1 cellular context compared by ENCODE assay signal in the genomic region with DNA sequence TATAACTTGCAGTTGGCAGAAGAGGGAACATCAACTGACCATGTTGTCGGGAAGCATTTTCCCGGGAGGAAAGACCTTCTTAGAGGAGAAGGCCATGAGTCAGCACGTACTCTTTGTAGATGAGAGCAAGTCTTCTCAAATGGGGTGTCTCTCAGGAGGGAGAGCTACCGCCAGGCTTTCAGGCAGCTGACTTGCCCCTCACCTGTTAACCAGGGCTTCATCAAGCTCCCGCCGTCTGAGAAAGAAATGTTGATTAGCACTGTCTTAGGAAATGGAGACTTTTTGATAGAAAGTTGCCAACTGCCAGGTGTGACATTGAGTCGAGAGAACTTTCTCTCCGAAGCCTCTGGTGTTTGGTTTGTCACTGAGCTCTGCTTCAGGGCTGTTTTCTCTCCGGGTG.
TF ChIP-seq lines count a peak whose summit lies in the region.

No MANE protein-coding gene starts in this region.

TF ChIP-seq in IMR-90, 13 proteins besides CTCF, POLR2A, EP300 and RAD21 (continued from another document):
- TF ChIP-seq, protein P1, sequence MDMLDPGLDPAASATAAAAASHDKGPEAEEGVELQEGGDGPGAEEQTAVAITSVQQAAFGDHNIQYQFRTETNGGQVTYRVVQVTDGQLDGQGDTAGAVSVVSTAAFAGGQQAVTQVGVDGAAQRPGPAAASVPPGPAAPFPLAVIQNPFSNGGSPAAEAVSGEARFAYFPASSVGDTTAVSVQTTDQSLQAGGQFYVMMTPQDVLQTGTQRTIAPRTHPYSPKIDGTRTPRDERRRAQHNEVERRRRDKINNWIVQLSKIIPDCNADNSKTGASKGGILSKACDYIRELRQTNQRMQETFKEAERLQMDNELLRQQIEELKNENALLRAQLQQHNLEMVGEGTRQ (IDR thresholded peaks at IDR 0.05; ENCODE audit: low read depth, low read length): no peak
- TF ChIP-seq SMC3 (IDR thresholded peaks at IDR 0.05; ENCODE audit: low read depth, low read length) (no peak), MXI1 (IDR thresholded peaks at IDR 0.05; ENCODE audit: borderline replicate concordance, low read depth, low read length) (no peak), CHD1 (IDR thresholded peaks at IDR 0.05; ENCODE audit: low read depth, low read length) (no peak), MAZ (IDR thresholded peaks at IDR 0.05; ENCODE audit: borderline replicate concordance, low read depth, low read length) (no peak)
